In the genomic region with DNA sequence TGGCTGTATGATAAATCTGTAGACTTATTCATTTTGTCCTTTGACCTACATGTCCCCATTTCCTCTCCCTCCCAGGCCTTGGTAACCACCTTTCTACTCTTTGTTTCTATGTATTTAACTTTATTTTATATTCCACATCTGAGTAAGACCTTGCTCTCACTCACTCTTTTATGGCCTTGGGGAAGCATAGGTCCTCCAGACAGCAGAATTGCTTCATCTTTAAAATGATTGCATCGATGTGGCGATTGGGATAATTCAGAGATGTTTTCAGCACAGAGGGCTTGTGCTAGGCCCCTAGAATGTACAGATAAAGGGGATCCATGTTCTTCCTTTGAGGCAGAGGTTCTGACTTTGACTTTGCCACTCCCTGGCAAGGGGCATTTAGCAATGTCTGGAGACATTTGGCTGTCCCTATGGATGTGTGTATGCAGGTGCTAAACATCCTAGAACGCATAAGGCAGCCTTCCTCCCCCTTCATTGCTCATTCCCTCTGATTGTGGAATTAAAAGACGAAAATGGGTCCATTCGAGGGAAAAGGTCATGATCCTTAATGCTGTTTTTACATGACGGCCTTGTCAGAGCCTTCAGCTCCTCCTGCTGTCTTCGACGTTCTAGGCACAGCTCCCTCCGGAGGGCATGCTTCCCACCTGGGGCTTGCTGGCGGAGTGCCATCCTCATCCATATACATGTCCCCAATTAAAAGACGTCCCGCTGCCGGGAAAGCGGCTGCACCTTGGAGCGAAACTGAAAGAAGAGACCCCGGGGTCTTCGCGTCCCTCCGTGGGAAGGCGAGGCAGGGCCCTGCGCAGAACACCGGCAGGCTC, we compare ENCODE assay signal across 8 cellular contexts.
DNase-seq lines count a peak whose midpoint lies in the region; ATAC-seq and TF ChIP-seq lines count a peak whose summit lies in the region.

No MANE protein-coding gene starts in this region.

- no peak for TF ChIP-seq CTCF in HFF-Myc (IDR thresholded peaks at IDR 0.05; ENCODE audit: low read depth, low read length, missing control alignments)

- ATAC-seq in GM21717 (IDR thresholded peaks at IDR 0.05; ENCODE audit: unreplicated experiment) (no peak), HG02938 (IDR thresholded peaks at IDR 0.05; ENCODE audit: unreplicated experiment) (no peak), HG02840 (IDR thresholded peaks at IDR 0.05; ENCODE audit: low FRiP score, unreplicated experiment) (no peak)

- DNase-seq in HFF-Myc (ENCODE audit: extremely low read depth, low read depth) (peak; percentile 40), SHP77 (lab: John Stamatoyannopoulos, UW) (peak; percentile 63 to 79), head of caudate nucleus (peak in 23 of 42 donors; percentile 6 to 67 (median 33))
- no peak for DNase-seq in activated T-cell treated with anti-CD3 and anti-CD28 coated beads, Interleukin-2, amount 50 U/mL, for 1 hour

- H3K4me3 ChIP-seq in HFF-Myc (replicated peaks; ENCODE audit: low read depth, low read length) (peak overlapping the region; percentile 46), skin epidermis (peak overlapping the region; percentile 21 to 52 (median 30))

- H3K27ac ChIP-seq in skin epidermis: peak overlapping the region in 18 of 21 experiments; percentile 7 to 82 (median 72)

- intact Hi-C loops in head of caudate nucleus (cut with DNase I): loop anchor here (5.0 kb wide), 1 partner anchor 647 kb away; no protein-coding TSS in a partner anchor
